ENCODE assay signal across 1 cellular context in the genomic region with DNA sequence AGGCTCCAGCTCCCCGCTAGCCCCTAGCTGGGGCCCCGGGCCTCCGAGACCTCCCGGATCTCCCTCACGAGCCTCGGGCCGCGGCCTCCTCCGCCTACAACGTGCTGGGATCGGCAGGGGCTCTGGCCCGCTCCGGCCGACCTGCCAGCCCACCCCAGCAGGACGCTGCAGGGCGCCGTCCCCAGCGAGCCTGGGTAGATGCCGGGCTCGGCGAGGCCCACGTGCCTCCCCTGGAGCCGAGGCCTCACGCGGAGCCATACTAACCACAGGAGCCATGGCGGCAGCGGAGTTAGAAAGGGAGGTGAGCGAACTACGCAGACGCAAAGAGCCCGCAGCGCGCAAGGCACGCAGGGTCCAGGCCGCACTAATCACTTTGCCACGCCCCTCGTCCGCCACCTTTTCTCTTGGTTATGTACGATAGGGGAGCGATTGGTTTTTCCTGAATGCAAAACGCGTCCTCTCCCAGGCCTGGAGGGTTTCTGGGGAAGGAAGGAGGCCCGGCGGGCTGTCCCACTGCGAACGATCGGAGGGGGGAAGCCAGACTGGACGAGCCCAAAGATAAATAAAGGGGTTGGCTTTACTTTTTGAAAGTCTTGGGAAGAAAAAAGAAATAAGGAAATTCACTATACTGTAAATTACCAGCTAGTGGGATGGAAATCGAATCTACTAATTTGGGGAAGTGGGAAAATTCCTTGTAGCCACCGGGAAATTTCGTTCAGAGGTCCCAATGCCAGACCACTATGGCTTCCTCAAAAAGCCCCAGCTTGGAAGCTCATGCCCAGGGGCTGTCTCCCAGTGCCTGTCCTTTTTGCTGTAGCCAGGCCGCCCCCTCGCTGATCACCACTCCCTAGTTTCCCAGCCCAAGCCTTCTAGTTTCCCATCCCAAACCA.
TF ChIP-seq lines count a peak whose summit lies in the region.

A gene (minus strand): TSS at position 298 of the 890 bp plus-strand sequence. CDS start 22 bp downstream, at position 276.

TF ChIP-seq in K562, 482 proteins besides CTCF, POLR2A, EP300 and RAD21 (continued from another document and continues in another):
- TF ChIP-seq, protein P1, sequence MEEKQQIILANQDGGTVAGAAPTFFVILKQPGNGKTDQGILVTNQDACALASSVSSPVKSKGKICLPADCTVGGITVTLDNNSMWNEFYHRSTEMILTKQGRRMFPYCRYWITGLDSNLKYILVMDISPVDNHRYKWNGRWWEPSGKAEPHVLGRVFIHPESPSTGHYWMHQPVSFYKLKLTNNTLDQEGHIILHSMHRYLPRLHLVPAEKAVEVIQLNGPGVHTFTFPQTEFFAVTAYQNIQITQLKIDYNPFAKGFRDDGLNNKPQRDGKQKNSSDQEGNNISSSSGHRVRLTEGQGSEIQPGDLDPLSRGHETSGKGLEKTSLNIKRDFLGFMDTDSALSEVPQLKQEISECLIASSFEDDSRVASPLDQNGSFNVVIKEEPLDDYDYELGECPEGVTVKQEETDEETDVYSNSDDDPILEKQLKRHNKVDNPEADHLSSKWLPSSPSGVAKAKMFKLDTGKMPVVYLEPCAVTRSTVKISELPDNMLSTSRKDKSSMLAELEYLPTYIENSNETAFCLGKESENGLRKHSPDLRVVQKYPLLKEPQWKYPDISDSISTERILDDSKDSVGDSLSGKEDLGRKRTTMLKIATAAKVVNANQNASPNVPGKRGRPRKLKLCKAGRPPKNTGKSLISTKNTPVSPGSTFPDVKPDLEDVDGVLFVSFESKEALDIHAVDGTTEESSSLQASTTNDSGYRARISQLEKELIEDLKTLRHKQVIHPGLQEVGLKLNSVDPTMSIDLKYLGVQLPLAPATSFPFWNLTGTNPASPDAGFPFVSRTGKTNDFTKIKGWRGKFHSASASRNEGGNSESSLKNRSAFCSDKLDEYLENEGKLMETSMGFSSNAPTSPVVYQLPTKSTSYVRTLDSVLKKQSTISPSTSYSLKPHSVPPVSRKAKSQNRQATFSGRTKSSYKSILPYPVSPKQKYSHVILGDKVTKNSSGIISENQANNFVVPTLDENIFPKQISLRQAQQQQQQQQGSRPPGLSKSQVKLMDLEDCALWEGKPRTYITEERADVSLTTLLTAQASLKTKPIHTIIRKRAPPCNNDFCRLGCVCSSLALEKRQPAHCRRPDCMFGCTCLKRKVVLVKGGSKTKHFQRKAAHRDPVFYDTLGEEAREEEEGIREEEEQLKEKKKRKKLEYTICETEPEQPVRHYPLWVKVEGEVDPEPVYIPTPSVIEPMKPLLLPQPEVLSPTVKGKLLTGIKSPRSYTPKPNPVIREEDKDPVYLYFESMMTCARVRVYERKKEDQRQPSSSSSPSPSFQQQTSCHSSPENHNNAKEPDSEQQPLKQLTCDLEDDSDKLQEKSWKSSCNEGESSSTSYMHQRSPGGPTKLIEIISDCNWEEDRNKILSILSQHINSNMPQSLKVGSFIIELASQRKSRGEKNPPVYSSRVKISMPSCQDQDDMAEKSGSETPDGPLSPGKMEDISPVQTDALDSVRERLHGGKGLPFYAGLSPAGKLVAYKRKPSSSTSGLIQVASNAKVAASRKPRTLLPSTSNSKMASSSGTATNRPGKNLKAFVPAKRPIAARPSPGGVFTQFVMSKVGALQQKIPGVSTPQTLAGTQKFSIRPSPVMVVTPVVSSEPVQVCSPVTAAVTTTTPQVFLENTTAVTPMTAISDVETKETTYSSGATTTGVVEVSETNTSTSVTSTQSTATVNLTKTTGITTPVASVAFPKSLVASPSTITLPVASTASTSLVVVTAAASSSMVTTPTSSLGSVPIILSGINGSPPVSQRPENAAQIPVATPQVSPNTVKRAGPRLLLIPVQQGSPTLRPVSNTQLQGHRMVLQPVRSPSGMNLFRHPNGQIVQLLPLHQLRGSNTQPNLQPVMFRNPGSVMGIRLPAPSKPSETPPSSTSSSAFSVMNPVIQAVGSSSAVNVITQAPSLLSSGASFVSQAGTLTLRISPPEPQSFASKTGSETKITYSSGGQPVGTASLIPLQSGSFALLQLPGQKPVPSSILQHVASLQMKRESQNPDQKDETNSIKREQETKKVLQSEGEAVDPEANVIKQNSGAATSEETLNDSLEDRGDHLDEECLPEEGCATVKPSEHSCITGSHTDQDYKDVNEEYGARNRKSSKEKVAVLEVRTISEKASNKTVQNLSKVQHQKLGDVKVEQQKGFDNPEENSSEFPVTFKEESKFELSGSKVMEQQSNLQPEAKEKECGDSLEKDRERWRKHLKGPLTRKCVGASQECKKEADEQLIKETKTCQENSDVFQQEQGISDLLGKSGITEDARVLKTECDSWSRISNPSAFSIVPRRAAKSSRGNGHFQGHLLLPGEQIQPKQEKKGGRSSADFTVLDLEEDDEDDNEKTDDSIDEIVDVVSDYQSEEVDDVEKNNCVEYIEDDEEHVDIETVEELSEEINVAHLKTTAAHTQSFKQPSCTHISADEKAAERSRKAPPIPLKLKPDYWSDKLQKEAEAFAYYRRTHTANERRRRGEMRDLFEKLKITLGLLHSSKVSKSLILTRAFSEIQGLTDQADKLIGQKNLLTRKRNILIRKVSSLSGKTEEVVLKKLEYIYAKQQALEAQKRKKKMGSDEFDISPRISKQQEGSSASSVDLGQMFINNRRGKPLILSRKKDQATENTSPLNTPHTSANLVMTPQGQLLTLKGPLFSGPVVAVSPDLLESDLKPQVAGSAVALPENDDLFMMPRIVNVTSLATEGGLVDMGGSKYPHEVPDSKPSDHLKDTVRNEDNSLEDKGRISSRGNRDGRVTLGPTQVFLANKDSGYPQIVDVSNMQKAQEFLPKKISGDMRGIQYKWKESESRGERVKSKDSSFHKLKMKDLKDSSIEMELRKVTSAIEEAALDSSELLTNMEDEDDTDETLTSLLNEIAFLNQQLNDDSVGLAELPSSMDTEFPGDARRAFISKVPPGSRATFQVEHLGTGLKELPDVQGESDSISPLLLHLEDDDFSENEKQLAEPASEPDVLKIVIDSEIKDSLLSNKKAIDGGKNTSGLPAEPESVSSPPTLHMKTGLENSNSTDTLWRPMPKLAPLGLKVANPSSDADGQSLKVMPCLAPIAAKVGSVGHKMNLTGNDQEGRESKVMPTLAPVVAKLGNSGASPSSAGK (IDR thresholded peaks at IDR 0.05): peak; percentile 71; the same call in 1 of the 2 replicates
- TF ChIP-seq ZNF217 (CRISPR knock-in tag; IDR thresholded peaks at IDR 0.05): no peak
- TF ChIP-seq, protein P2, sequence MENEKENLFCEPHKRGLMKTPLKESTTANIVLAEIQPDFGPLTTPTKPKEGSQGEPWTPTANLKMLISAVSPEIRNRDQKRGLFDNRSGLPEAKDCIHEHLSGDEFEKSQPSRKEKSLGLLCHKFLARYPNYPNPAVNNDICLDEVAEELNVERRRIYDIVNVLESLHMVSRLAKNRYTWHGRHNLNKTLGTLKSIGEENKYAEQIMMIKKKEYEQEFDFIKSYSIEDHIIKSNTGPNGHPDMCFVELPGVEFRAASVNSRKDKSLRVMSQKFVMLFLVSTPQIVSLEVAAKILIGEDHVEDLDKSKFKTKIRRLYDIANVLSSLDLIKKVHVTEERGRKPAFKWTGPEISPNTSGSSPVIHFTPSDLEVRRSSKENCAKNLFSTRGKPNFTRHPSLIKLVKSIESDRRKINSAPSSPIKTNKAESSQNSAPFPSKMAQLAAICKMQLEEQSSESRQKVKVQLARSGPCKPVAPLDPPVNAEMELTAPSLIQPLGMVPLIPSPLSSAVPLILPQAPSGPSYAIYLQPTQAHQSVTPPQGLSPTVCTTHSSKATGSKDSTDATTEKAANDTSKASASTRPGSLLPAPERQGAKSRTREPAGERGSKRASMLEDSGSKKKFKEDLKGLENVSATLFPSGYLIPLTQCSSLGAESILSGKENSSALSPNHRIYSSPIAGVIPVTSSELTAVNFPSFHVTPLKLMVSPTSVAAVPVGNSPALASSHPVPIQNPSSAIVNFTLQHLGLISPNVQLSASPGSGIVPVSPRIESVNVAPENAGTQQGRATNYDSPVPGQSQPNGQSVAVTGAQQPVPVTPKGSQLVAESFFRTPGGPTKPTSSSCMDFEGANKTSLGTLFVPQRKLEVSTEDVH (IDR thresholded peaks at IDR 0.05; ENCODE audit: low read depth, partially characterized antibody): no peak
- TF ChIP-seq MTA2 (IDR thresholded peaks at IDR 0.05; ENCODE audit: low read depth): no peak
- no peak for TF ChIP-seq HDAC3 (IDR thresholded peaks at IDR 0.05; ENCODE audit: borderline replicate concordance, partially characterized antibody)
- no peak for TF ChIP-seq IRF2 (CRISPR knock-in tag; IDR thresholded peaks at IDR 0.05)
- TF ChIP-seq, protein P3, sequence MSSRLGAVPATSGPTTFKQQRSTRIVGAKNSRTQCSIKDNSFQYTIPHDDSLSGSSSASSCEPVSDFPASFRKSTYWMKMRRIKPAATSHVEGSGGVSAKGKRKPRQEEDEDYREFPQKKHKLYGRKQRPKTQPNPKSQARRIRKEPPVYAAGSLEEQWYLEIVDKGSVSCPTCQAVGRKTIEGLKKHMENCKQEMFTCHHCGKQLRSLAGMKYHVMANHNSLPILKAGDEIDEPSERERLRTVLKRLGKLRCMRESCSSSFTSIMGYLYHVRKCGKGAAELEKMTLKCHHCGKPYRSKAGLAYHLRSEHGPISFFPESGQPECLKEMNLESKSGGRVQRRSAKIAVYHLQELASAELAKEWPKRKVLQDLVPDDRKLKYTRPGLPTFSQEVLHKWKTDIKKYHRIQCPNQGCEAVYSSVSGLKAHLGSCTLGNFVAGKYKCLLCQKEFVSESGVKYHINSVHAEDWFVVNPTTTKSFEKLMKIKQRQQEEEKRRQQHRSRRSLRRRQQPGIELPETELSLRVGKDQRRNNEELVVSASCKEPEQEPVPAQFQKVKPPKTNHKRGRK (tag; IDR thresholded peaks at IDR 0.05): no peak
- TF ChIP-seq TBL1XR1 (IDR thresholded peaks at IDR 0.05; ENCODE audit: low read length in 2 of 2): peak in 1 of 2 experiments; percentile 74; a peak in 1 of 4 replicates
- TF ChIP-seq BRD9 (IDR thresholded peaks at IDR 0.05; ENCODE audit: low read depth, partially characterized antibody): peak; percentile 59
- TF ChIP-seq, protein P4, sequence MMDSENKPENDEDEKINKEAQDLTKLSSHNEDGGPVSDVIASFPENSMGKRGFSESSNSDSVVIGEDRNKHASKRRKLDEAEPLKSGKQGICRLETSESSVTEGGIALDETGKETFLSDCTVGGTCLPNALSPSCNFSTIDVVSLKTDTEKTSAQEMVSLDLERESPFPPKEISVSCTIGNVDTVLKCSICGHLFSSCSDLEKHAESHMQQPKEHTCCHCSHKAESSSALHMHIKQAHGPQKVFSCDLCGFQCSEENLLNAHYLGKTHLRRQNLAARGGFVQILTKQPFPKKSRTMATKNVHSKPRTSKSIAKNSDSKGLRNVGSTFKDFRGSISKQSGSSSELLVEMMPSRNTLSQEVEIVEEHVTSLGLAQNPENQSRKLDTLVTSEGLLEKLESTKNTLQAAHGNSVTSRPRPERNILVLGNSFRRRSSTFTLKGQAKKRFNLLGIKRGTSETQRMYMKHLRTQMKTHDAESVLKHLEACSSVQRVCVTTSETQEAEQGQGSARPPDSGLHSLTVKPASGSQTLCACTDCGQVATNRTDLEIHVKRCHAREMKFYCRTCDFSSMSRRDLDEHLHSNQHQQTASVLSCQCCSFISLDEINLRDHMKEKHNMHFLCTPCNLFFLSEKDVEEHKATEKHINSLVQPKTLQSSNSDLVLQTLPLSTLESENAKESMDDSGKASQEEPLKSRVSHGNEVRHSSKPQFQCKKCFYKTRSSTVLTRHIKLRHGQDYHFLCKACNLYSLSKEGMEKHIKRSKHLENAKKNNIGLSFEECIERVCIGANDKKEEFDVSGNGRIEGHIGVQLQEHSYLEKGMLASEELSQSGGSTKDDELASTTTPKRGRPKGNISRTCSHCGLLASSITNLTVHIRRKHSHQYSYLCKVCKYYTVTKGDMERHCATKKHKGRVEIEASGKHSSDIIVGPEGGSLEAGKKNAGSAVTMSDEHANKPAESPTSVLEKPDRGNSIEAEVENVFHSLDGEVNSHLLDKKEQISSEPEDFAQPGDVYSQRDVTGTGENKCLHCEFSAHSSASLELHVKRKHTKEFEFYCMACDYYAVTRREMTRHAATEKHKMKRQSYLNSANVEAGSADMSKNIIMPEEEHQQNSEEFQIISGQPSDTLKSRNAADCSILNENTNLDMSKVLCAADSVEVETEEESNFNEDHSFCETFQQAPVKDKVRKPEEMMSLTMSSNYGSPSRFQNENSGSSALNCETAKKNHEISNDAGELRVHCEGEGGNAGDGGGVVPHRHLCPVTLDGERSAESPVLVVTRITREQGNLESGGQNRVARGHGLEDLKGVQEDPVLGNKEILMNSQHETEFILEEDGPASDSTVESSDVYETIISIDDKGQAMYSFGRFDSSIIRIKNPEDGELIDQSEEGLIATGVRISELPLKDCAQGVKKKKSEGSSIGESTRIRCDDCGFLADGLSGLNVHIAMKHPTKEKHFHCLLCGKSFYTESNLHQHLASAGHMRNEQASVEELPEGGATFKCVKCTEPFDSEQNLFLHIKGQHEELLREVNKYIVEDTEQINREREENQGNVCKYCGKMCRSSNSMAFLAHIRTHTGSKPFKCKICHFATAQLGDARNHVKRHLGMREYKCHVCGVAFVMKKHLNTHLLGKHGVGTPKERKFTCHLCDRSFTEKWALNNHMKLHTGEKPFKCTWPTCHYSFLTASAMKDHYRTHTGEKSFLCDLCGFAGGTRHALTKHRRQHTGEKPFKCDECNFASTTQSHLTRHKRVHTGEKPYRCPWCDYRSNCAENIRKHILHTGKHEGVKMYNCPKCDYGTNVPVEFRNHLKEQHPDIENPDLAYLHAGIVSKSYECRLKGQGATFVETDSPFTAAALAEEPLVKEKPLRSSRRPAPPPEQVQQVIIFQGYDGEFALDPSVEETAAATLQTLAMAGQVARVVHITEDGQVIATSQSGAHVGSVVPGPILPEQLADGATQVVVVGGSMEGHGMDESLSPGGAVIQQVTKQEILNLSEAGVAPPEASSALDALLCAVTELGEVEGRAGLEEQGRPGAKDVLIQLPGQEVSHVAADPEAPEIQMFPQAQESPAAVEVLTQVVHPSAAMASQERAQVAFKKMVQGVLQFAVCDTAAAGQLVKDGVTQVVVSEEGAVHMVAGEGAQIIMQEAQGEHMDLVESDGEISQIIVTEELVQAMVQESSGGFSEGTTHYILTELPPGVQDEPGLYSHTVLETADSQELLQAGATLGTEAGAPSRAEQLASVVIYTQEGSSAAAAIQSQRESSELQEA (IDR thresholded peaks at IDR 0.05; ENCODE audit: low read depth): no peak
- TF ChIP-seq ZNF143 (CRISPR knock-in tag; IDR thresholded peaks at IDR 0.05): peak; percentile 71
- peak; percentile 97 for TF ChIP-seq SUPT5H (IDR thresholded peaks at IDR 0.05)
- no peak; a peak in 1 of 4 replicates for TF ChIP-seq ETV6 (IDR thresholded peaks at IDR 0.05; ENCODE audit: borderline replicate concordance in 1 of 2, low read depth in 2 of 2, low read length in 1 of 2)
- no peak for TF ChIP-seq ETV6 (CRISPR knock-in tag; IDR thresholded peaks at IDR 0.05; ENCODE audit: borderline replicate concordance)
- no peak; the same call in 1 of the 2 replicates for TF ChIP-seq NFATC3 (IDR thresholded peaks at IDR 0.05)
